13 cellular contexts compared by ENCODE assay signal in genomic region chr7:85074-85945, GRCh38.
A peak's percentile ranks its signal among the peaks of the same experiment; 100 is the strongest.
DNase-seq lines count a peak whose midpoint lies in the region; ATAC-seq, FAIRE-seq and TF ChIP-seq lines count a peak whose summit lies in the region.
"Had no signal": no experiment of that assay in that cellular context is flagged by ENCODE, and none has a peak within 500 bp of the region (broad histone marks: within the 10 kb centered on the region; RNA-seq: fewer than 3 reads in every experiment).

No MANE protein-coding gene starts in this region.

- no peaks in the 10 kb centered on the region for H3K9me1 ChIP-seq in K562 (ENCODE audit: control insufficient read depth, insufficient read depth, low read length)

- no peak for TF ChIP-seq EP300 in K562 (IDR thresholded peaks at IDR 0.05; ENCODE audit: low read length)

- FAIRE-seq in K562 (lab: Jason Lieb, UNC): no peak

- no peak overlapping the region for H3K4me3 Mint-ChIP-seq in activated CD8-positive, alpha-beta T cell treated with anti-CD3 and anti-CD28 coated beads, Interleukin-2, amount 10 ng/mL, durations not matched to agents 7 days and 5 days
- H3K4me3 Mint-ChIP-seq: dendritic cell treated with granulocyte-macrophage colony-stimulating factor and Interleukin-4, amounts not matched to agents 40 ng/mL and 50 ng/mL, for 4 days; memory B cell had no signal

- H3K9me3 ChIP-seq in HEK293 (ENCODE audit: control insufficient read depth, insufficient read depth, low read depth, low read length) (no peaks in the 10 kb centered on the region), K562 (replicated peaks; ENCODE audit: control insufficient read depth, insufficient read depth, low read depth, low read length) (no peaks in the 10 kb centered on the region), aorta (ENCODE audit: control insufficient read depth, low read length) (no peaks in the 10 kb centered on the region)
- H3K9me3 ChIP-seq: tibial artery had no signal

- TF ChIP-seq CTCF in HEK293 (tag by site-specific recombination; IDR thresholded peaks at IDR 0.05) (no peak), K562 (IDR thresholded peaks at IDR 0.05 in 2 of 3, conservative IDR thresholded peaks at IDR 0.05 in 1 of 3; ENCODE audit: insufficient read depth in 2 of 3, low read depth in 1 of 3, low read length in 3 of 3) (no peak)

- H3K36me3 ChIP-seq in HEK293 (ENCODE audit: control insufficient read depth in 2 of 2, insufficient read depth in 1 of 2, low read length in 2 of 2) (no peaks in the 10 kb centered on the region), K562 (ENCODE audit: control insufficient read depth, insufficient read depth, low read length) (no peaks in the 10 kb centered on the region), aorta (ENCODE audit: control insufficient read depth in 1 of 2, insufficient read depth in 2 of 2, low read length in 1 of 2) (no peaks in the 10 kb centered on the region)
- H3K36me3 ChIP-seq: tibial artery had no signal

- no peak for TF ChIP-seq RAD21 in K562 (CRISPR knock-in tag; conservative IDR thresholded peaks at IDR 0.05 in 1 of 2, IDR thresholded peaks at IDR 0.05 in 1 of 2)

- no peak overlapping the region for H3K9ac ChIP-seq in K562 (ENCODE audit: insufficient read depth in 1 of 2, low read depth in 2 of 2, low read length in 2 of 2)

- H3K27ac ChIP-seq in HEK293 (ENCODE audit: extremely low read depth, low read depth, low read length): no peak overlapping the region
- no peak overlapping the region for H3K27ac ChIP-seq in K562 (ENCODE audit: extremely low read depth, low read depth, low read length)
- H3K27ac ChIP-seq in aorta (ENCODE audit: low read depth in 1 of 2, low read length in 2 of 2): no peak overlapping the region
- H3K27ac ChIP-seq: tibial artery, VCaP had no signal

- no peaks in the 10 kb centered on the region for H3K27me3 Mint-ChIP-seq in activated CD8-positive, alpha-beta T cell treated with anti-CD3 and anti-CD28 coated beads, Interleukin-2, amount 10 ng/mL, durations not matched to agents 7 days and 5 days (ENCODE audit: low read depth)

- no peak overlapping the region for H2AFZ ChIP-seq in K562 (ENCODE audit: low read depth, low read length)

- no peak overlapping the region for H3K4me2 ChIP-seq in K562 (ENCODE audit: insufficient read depth, low read length)

- DNase-seq in ACHN (peak; percentile 29), K562 (ENCODE audit: extremely low read depth in 1 of 4, low spot score in 3 of 4) (no peak), islet precursor cell (peak; percentile 54), aorta (no peak), activated gamma-delta T cell treated with Interleukin-2 at 50 U/mL for 16 hours (no peak)
- no peak for DNase-seq in activated effector memory CD4-positive, alpha-beta T cell treated with Interleukin-2 at 50 U/mL for 16 hours
- DNase-seq in activated CD8-positive, alpha-beta T cell treated with anti-CD3 and anti-CD28 coated beads, Interleukin-2, amount 10 ng/mL, durations not matched to agents 7 days and 5 days: no peak

- no peaks in the 10 kb centered on the region for H3K36me3 Mint-ChIP-seq in activated CD8-positive, alpha-beta T cell treated with anti-CD3 and anti-CD28 coated beads, Interleukin-2, amount 10 ng/mL, durations not matched to agents 7 days and 5 days (ENCODE audit: low read depth)
- H3K36me3 Mint-ChIP-seq: memory B cell had no signal

- no TSS peak for BruUV-seq in K562 (replicated peaks; lab: Mats Ljungman, UMichigan)

- no peak for TF ChIP-seq POLR2A in K562 (conservative IDR thresholded peaks at IDR 0.05)

- intact Hi-C loops in K562 (cut with micrococcal nuclease): no loop called here
- intact Hi-C loops in aorta (cut with DNase I): no loop called here

- no peaks in the 10 kb centered on the region for H3K9me3 Mint-ChIP-seq in activated CD8-positive, alpha-beta T cell treated with anti-CD3 and anti-CD28 coated beads, Interleukin-2, amount 10 ng/mL, durations not matched to agents 7 days and 5 days (ENCODE audit: insufficient read depth)
- H3K9me3 Mint-ChIP-seq: activated T-helper 2 cell treated with anti-CD3 and anti-CD28 coated beads, Interferon-gamma antibody, Interleukin-2, Interleukin-4, amounts not matched to agents 10 μg/mL and 5 μg/mL and 100 μg/mL, durations not matched to agents 14 hours and 24 hours and 36 hours; dendritic cell treated with granulocyte-macrophage colony-stimulating factor and Interleukin-4, amounts not matched to agents 40 ng/mL and 50 ng/mL, for 4 days; memory B cell had no signal

- in situ Hi-C loops in ACHN (cut with HindIII; ENCODE audit: low pct_ligation_motif_present, low pct_unique_long_range_greater_than_20kb, low sequenced_read_pairs): no loop called here
- in situ Hi-C loops in K562 (cut with MboI): no loop called here

- H3K27ac Mint-ChIP-seq in activated CD8-positive, alpha-beta T cell treated with anti-CD3 and anti-CD28 coated beads, Interleukin-2, amount 10 ng/mL, durations not matched to agents 7 days and 5 days: no peak overlapping the region
- H3K27ac Mint-ChIP-seq: activated T-helper 2 cell treated with anti-CD3 and anti-CD28 coated beads, Interferon-gamma antibody, Interleukin-2, Interleukin-4, amounts not matched to agents 10 μg/mL and 5 μg/mL and 100 μg/mL, durations not matched to agents 14 hours and 24 hours and 36 hours; memory B cell had no signal

- peaks cover 6% of the 10 kb centered on the region for H3K4me1 Mint-ChIP-seq in activated CD8-positive, alpha-beta T cell treated with anti-CD3 and anti-CD28 coated beads, Interleukin-2, amount 10 ng/mL, durations not matched to agents 7 days and 5 days (ENCODE audit: low read depth)

- POLR2A ChIA-PET in HEK293 (lab: Yijun Ruan, JAX) (no interaction called here), K562 (lab: Yijun Ruan, JAX) (no interaction called here)
- POLR2A ChIA-PET in activated CD8-positive, alpha-beta T cell treated with anti-CD3 and anti-CD28 coated beads, Interleukin-2, amount 10 ng/mL, durations not matched to agents 7 days and 5 days (lab: Charles Lee): no interaction called here

- H3K79me2 ChIP-seq in K562 (ENCODE audit: control insufficient read depth, insufficient read depth, low read length): no peaks in the 10 kb centered on the region

- CTCF ChIA-PET in HEK293 (lab: Yijun Ruan, JAX) (no interaction called here), K562 (lab: Yijun Ruan, JAX; ENCODE audit: low intra/inter-chr PET ratio) (interaction anchor here (0.7 kb wide), 1 partner anchor 36 kb away, joined by 4 read pairs; no protein-coding TSS in a partner anchor)
- CTCF ChIA-PET in activated CD8-positive, alpha-beta T cell treated with anti-CD3 and anti-CD28 coated beads, Interleukin-2, amount 10 ng/mL, durations not matched to agents 7 days and 5 days (lab: Charles Lee): no interaction called here

- under 1% methylated on average over 19 of the region's 19 CpGs for WGBS in K562 (ENCODE audit: insufficient coverage, low coverage, missing lambda C conversion rate)
- WGBS in aorta, 2 donors: 80 to 85% methylated on average over 19 of the region's 19 CpGs

- H3K4me3 ChIP-seq in HEK293 (ENCODE audit: low read depth, low read length) (no peak overlapping the region), K562 (no peak overlapping the region), aorta (ENCODE audit: low read length in 2 of 2) (no peak overlapping the region)
- H3K4me3 ChIP-seq: tibial artery had no signal

- peaks cover 53 to 84% of the 10 kb centered on the region in 2 experiments for H3K27me3 ChIP-seq in K562 (ENCODE audit: control insufficient read depth in 2 of 2, insufficient read depth in 2 of 2, low read length in 2 of 2)
- no peaks in the 10 kb centered on the region for H3K27me3 ChIP-seq in aorta (ENCODE audit: control insufficient read depth in 1 of 2, insufficient read depth in 2 of 2, low read length in 1 of 2)
- H3K27me3 ChIP-seq: tibial artery had no signal

- H3K4me1 ChIP-seq in HEK293 (ENCODE audit: control insufficient read depth, insufficient read depth, low read length) (no peaks in the 10 kb centered on the region), K562 (replicated peaks in 1 of 2; ENCODE audit: control insufficient read depth in 2 of 2, insufficient read depth in 2 of 2, low read length in 2 of 2) (peaks cover 0 to 32% of the 10 kb centered on the region in 2 experiments; a peak in 2 of 5 replicates), aorta (ENCODE audit: control insufficient read depth in 1 of 2, insufficient read depth in 2 of 2, low read length in 2 of 2) (no peaks in the 10 kb centered on the region)

- ATAC-seq in K562: no peak
- no peak for ATAC-seq in aorta (ENCODE audit: low FRiP score)
- no peak for ATAC-seq in activated CD8-positive, alpha-beta T cell treated with anti-CD3 and anti-CD28 coated beads, Interleukin-2, amount 10 ng/mL, durations not matched to agents 7 days and 5 days

- peaks cover 12% of the 10 kb centered on the region for H4K20me1 ChIP-seq in K562 (replicated peaks; ENCODE audit: control insufficient read depth, insufficient read depth, low read length)

TF ChIP-seq in HEK293, 187 proteins besides CTCF, POLR2A, EP300 and RAD21 (continues in another document):
- TF ChIP-seq EGR2 (tag by site-specific recombination; IDR thresholded peaks at IDR 0.05; ENCODE audit: low read depth) (peak; percentile 91), ZNF600 (tag by site-specific recombination; IDR thresholded peaks at IDR 0.05) (no peak), BCL6B (tag by site-specific recombination; IDR thresholded peaks at IDR 0.05) (no peak)

TF ChIP-seq in K562, 482 proteins besides CTCF, POLR2A, EP300 and RAD21 (continues in another document):
- TF ChIP-seq PPARD (CRISPR knock-in tag; IDR thresholded peaks at IDR 0.05) (no peak), TRIM24 (IDR thresholded peaks at IDR 0.05) (no peak)

Comparison
In these comparisons a context has a peak if more than half of its experiments do, and no peak if none do; other contexts are left out.
1. DNase-seq: peak in ACHN (single experiment) and islet precursor cell (single experiment); none in K562 (0 of 4), activated effector memory CD4-positive, alpha-beta T cell treated with Interleukin-2 at 50 U/mL for 16 hours (single experiment), aorta (0 of 2), activated gamma-delta T cell treated with Interleukin-2 at 50 U/mL for 16 hours (single experiment) and activated CD8-positive, alpha-beta T cell treated with anti-CD3 and anti-CD28 coated beads, Interleukin-2, amount 10 ng/mL, durations not matched to agents 7 days and 5 days (single experiment).